9 cellular contexts compared by ENCODE assay signal in the genomic region with DNA sequence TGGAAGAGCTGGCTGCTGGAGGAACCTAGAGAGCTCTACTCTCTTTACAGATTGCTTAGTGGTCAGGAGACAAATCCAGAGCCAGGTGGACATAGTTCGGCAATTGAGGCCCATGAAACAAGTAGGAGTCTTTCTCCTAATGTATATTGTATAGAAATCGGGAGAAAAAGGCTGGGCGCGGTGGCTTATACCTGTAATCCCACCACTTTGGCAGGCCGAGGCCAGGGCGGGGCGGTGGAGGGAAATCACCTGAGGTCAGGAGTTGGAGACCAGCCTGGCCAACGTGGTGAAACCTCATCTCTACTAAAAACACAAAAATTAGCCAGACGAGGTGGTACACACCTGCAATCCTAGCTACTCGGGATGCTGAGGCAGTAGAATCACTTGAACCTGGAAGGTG.
"Had no signal": no experiment of that assay in that cellular context is flagged by ENCODE, and none has a peak within 500 bp of the region (broad histone marks: within the 10 kb centered on the region; RNA-seq: fewer than 3 reads in every experiment).

No MANE protein-coding gene starts in this region.

- H3K4me3 Mint-ChIP-seq: HFFc6 had no signal

- H3K9me3 ChIP-seq: HAP-1 had no signal

- DNase-seq: GM23248, GOT3, H7, HFFc6, IMR-90, KG1 had no signal

- H3K27ac Mint-ChIP-seq: HFFc6 had no signal

- H3K4me3 ChIP-seq: GM23248, HAP-1, K562 had no signal

- H3K4me1 ChIP-seq: HAP-1 had no signal

- ATAC-seq: HCT116, K562 had no signal

- H3K9me3 Mint-ChIP-seq: HFFc6 had no signal

- H3K27ac ChIP-seq: GM23248 had no signal
